ENCODE assay signal across 2 cellular contexts in the genomic region with DNA sequence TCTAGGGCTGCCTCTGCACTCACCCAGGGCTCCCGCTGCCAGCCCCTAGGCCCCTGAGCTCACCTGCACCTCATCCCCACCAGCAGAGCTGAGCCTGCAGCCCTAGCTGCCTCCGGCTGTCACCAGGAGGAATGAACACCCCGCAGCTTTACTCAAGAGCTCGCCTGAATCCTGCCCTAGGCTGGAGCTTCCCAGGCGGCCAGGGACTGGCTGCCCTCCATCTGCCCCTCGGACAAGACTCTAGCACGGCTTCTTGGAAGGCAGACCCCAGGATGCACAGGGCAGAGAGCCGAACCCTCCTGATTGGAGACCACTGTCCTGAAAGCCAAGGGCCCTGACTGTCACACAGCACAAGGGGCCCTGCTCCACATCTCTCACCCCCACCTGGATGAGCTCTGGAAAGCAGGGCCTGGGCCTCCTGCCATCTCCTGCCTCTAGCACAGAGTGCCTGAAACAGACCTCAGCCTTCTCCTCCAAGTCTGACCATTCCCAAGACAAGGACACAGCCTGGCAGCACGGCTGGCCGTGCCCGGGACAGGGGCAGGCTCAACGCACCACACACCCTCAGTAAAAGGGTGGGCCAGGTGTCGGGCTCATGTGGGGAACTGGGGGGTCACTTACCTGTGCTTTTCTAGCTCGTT.
A peak's percentile ranks its signal among the peaks of the same experiment; 100 is the strongest.
TF ChIP-seq lines count a peak whose summit lies in the region.

No MANE protein-coding gene starts in this region.

TF ChIP-seq in GM12878, 131 proteins besides CTCF, POLR2A, EP300 and RAD21:
- TF ChIP-seq IKZF1 (conservative IDR thresholded peaks at IDR 0.05), result 0 out of 2 replicates have a peak, but pooled peaks have one; percentile 2
- TF ChIP-seq, protein P1, sequence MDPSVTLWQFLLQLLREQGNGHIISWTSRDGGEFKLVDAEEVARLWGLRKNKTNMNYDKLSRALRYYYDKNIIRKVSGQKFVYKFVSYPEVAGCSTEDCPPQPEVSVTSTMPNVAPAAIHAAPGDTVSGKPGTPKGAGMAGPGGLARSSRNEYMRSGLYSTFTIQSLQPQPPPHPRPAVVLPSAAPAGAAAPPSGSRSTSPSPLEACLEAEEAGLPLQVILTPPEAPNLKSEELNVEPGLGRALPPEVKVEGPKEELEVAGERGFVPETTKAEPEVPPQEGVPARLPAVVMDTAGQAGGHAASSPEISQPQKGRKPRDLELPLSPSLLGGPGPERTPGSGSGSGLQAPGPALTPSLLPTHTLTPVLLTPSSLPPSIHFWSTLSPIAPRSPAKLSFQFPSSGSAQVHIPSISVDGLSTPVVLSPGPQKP (IDR thresholded peaks at IDR 0.05; ENCODE audit: low read depth, low read length), result no peak
TF ChIP-seq in GM12878: peak in this region for 1.

TF ChIP-seq in liver, 16 proteins besides CTCF, POLR2A, EP300 and RAD21:
- TF ChIP-seq YY1 (IDR thresholded peaks at IDR 0.05) (no peak), NR2F2 (IDR thresholded peaks at IDR 0.05) (no peak), TAF1 (conservative IDR thresholded peaks at IDR 0.05) (no peak), SP1 (IDR thresholded peaks at IDR 0.05) (no peak), GABPA (IDR thresholded peaks at IDR 0.05 in 1 of 2, conservative IDR thresholded peaks at IDR 0.05 in 1 of 2) (no peak), JUND (IDR thresholded peaks at IDR 0.05) (no peak), RXRA (IDR thresholded peaks at IDR 0.05) (no peak)
- TF ChIP-seq, protein P2, sequence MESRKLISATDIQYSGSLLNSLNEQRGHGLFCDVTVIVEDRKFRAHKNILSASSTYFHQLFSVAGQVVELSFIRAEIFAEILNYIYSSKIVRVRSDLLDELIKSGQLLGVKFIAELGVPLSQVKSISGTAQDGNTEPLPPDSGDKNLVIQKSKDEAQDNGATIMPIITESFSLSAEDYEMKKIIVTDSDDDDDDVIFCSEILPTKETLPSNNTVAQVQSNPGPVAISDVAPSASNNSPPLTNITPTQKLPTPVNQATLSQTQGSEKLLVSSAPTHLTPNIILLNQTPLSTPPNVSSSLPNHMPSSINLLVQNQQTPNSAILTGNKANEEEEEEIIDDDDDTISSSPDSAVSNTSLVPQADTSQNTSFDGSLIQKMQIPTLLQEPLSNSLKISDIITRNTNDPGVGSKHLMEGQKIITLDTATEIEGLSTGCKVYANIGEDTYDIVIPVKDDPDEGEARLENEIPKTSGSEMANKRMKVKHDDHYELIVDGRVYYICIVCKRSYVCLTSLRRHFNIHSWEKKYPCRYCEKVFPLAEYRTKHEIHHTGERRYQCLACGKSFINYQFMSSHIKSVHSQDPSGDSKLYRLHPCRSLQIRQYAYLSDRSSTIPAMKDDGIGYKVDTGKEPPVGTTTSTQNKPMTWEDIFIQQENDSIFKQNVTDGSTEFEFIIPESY (IDR thresholded peaks at IDR 0.05), result no peak
- TF ChIP-seq, protein P3, sequence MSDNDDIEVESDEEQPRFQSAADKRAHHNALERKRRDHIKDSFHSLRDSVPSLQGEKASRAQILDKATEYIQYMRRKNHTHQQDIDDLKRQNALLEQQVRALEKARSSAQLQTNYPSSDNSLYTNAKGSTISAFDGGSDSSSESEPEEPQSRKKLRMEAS (IDR thresholded peaks at IDR 0.05), result no peak
TF ChIP-seq in liver: peak in this region for 0.
